Comparison of ENCODE assay signal across 7 cellular contexts in the genomic region with DNA sequence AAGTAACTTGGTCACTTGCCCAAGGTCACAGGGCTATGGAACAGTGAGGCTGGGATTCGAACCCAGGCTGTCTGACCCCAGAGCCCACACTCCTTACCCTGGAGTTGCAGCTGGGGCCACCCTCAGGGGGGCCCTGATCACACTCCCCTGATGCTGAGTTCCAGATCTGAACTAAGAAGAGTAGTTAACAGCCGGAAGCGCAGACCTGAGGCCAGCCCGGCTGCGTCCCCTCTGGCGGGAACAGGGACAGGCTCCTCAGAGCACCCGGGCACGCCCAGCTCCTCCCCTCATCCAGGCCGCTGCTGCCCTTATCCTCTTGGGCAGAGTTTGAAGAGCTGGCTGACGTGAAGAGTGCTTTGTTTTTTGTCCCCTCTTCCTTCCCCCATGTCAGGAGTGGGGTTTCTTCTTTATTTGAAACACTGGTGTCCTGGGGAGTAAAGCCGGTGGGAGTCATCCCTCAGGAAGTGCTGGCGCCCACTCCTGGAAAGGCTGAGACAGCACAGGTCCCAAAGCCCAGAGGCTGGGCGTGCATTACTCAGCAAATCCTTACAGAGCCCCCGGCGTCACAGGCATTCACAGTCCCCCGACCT. TPM values are rescaled to one million over a fixed set of nuclear protein-coding genes. Genes with fewer than 3 reads are reported as not detected.
DNase-seq lines count a peak whose midpoint lies in the region; TF ChIP-seq lines count a peak whose summit lies in the region.

No MANE protein-coding gene starts in this region.

- H3K4me2 ChIP-seq in smooth muscle cell: peak overlapping the region; percentile 75

- TF ChIP-seq CTCF in brain microvascular endothelial cell (IDR thresholded peaks at IDR 0.05; ENCODE audit: low read depth, low read length, missing control alignments) (peak; percentile 78), smooth muscle cell (IDR thresholded peaks at IDR 0.05; ENCODE audit: borderline replicate concordance, insufficient read depth, poor library complexity, severe bottlenecking) (peak; percentile 47)

- peaks cover 5% of the 10 kb centered on the region for H4K20me1 ChIP-seq in smooth muscle cell (ENCODE audit: low read depth)

- H3K79me2 ChIP-seq in smooth muscle cell (ENCODE audit: low read depth): no peaks in the 10 kb centered on the region

- peak; percentile 32 for TF ChIP-seq POLR2A in GM10847 (IDR thresholded peaks at IDR 0.05; ENCODE audit: extremely low read depth, insufficient read length)

- in situ Hi-C loops in brain microvascular endothelial cell (cut with HindIII; ENCODE audit: low pct_ligation_motif_present, low sequenced_read_pairs): no loop called here

- peak overlapping the region; percentile 86 for H3K9ac ChIP-seq in smooth muscle cell (ENCODE audit: low read depth)

- H3K4me1 ChIP-seq in smooth muscle cell (ENCODE audit: low read depth): peaks cover 19% of the 10 kb centered on the region

- no peaks in the 10 kb centered on the region for H3K9me3 ChIP-seq in KOPT-K1 (ENCODE audit: insufficient read depth, low read length, poor library complexity, severe bottlenecking)
- H3K9me3 ChIP-seq in smooth muscle cell (replicated peaks; ENCODE audit: low read depth): no peaks in the 10 kb centered on the region

- H2AFZ ChIP-seq in smooth muscle cell (ENCODE audit: low read depth): peak overlapping the region; percentile 71

- 8% methylated on average over 16 of the region's 16 CpGs for WGBS in smooth muscle cell (ENCODE audit: low lambda C conversion rate)

- H3F3A ChIP-seq in smooth muscle cell (ENCODE audit: low read depth): peaks cover 32% of the 10 kb centered on the region

- H3K27ac ChIP-seq in KOPT-K1 (ENCODE audit: low read depth, low read length, poor library complexity, severe bottlenecking) (peak overlapping the region; percentile 97), brain microvascular endothelial cell (peak overlapping the region; percentile 31), smooth muscle cell (ENCODE audit: low read depth) (peak overlapping the region; percentile 96)

- no peaks in the 10 kb centered on the region for H3K27me3 ChIP-seq in brain microvascular endothelial cell (replicated peaks)
- H3K27me3 ChIP-seq in smooth muscle cell (ENCODE audit: low read depth): no peaks in the 10 kb centered on the region

- H3K4me3 ChIP-seq in brain microvascular endothelial cell (ENCODE audit: low read depth, low read length) (peak overlapping the region; percentile 45), smooth muscle cell (peak overlapping the region; percentile 56)

- DNase-seq in RKO (ENCODE audit: low spot score) (peak; percentile 92), brain microvascular endothelial cell (peak; percentile 74), iPS-NIHi7 (ENCODE audit: extremely low spot score) (peak; percentile 83), smooth muscle cell (lab: John Stamatoyannopoulos, UW; ENCODE audit: unreplicated experiment) (peak; percentile 74)
- DNase-seq in NK-92 treated with Interleukin-12 subunit alpha and Interleukin-12 subunit beta, amount 100 ng/mL, for 24 hours (lab: John Stamatoyannopoulos, UW): no peak

- H3K36me3 ChIP-seq in KOPT-K1 (ENCODE audit: insufficient read depth, low read length): peaks cover 66% of the 10 kb centered on the region
- peaks cover 23% of the 10 kb centered on the region for H3K36me3 ChIP-seq in brain microvascular endothelial cell (replicated peaks)
- no peaks in the 10 kb centered on the region for H3K36me3 ChIP-seq in smooth muscle cell (ENCODE audit: low read depth)

RNA-seq across cellular contexts. Expression of a gene that starts 8.7 kb away (rescaled TPM):
- 148 and 162 TPM in 2 replicates for total RNA-seq in smooth muscle cell
- polyA plus RNA-seq in smooth muscle cell: 139 and 155 TPM in 2 replicates

RNA-seq across cellular contexts. Expression of a gene that starts 8.9 kb away (rescaled TPM):
- total RNA-seq in smooth muscle cell: 21.9 and 26.5 TPM in 2 replicates
- 54.4 and 62.0 TPM in 2 replicates for polyA plus RNA-seq in smooth muscle cell

RNA-seq across cellular contexts. Expression of a gene that starts 10.6 kb away (rescaled TPM):
- 4.3 and 5.5 TPM in 2 replicates for total RNA-seq in smooth muscle cell
- 2.8 and 8.7 TPM in 2 replicates for polyA plus RNA-seq in smooth muscle cell

RNA-seq across cellular contexts. Expression of a gene that starts 18.0 kb away (rescaled TPM):
- 433 and 494 TPM in 2 replicates for total RNA-seq in smooth muscle cell
- 360 and 397 TPM in 2 replicates for polyA plus RNA-seq in smooth muscle cell

RNA-seq across cellular contexts. Expression of a gene that starts 18.2 kb away (rescaled TPM):
- not detected in 2 replicates for total RNA-seq in smooth muscle cell
- not detected in 2 replicates for polyA plus RNA-seq in smooth muscle cell

Comparison
In these comparisons a context has a peak if more than half of its experiments do, and no peak if none do; other contexts are left out.
1. H3K27ac ChIP-seq: peak in every context shown above with its lines; median percentile 97 in KOPT-K1; 96 in smooth muscle cell; 31 in brain microvascular endothelial cell.